In genomic region chr19:28331596-28331995, GRCh38 we compare ENCODE assay signal across 11 cellular contexts.
"Had no signal": no experiment of that assay in that cellular context is flagged by ENCODE, and none has a peak within 500 bp of the region (broad histone marks: within the 10 kb centered on the region; RNA-seq: fewer than 3 reads in every experiment).

No MANE protein-coding gene starts in this region.

- H3K36me3 ChIP-seq: HAP-1 had no signal

- H3K27ac Mint-ChIP-seq: GM23338, H9, HFFc6 had no signal

- H3K9me3 ChIP-seq: HAP-1 had no signal

- FAIRE-seq: H1, H54 had no signal

- H3K9ac ChIP-seq: GM23248 had no signal

- H3K4me1 ChIP-seq: HAP-1 had no signal

- ATAC-seq: GM23338, HCT116 had no signal

- H3K27ac ChIP-seq: GM23248 had no signal

- H3K4me2 ChIP-seq: GM23338 had no signal

- H2AFZ ChIP-seq: GM23248, GM23338 had no signal

- DNase-seq: GM23248, GOT3, H7, H9, HCEC 1CT, HFFc6 had no signal

- H3K4me3 ChIP-seq: GM23248, GM23338, HAP-1 had no signal

- H3K4me1 Mint-ChIP-seq: GM23338 had no signal

- H3K4me3 Mint-ChIP-seq: GM23338, H9, HFFc6 had no signal
